ENCODE assay signal across 8 cellular contexts in genomic region chr13:49300716-49301589, GRCh38. TPM values are rescaled to one million over a fixed set of nuclear protein-coding genes. Genes with fewer than 3 reads are reported as not detected.
DNase-seq lines count a peak whose midpoint lies in the region; ATAC-seq lines count a peak whose summit lies in the region.

No MANE protein-coding gene starts in this region.

- H3K4me2 ChIP-seq in BLaER1, result peak overlapping the region; percentile 68

- no peak overlapping the region for H3K4me3 ChIP-seq in BLaER1
- peak overlapping the region; percentile 37 for H3K4me3 ChIP-seq in effector memory CD4-positive, alpha-beta T cell (ENCODE audit: insufficient read depth, low read depth, low read length, poor library complexity, severe bottlenecking)

- H3K9me3 ChIP-seq in BLaER1, result no peaks in the 10 kb centered on the region
- H3K9me3 ChIP-seq in effector memory CD4-positive, alpha-beta T cell (ENCODE audit: control insufficient read depth, low read length), result no peaks in the 10 kb centered on the region

- H3K9me3 Mint-ChIP-seq in activated CD4-positive, alpha-beta memory T cell treated with anti-CD3 and anti-CD28 coated beads, Interleukin-2, amount 10 ng/mL, durations not matched to agents 7 days and 5 days, result no peaks in the 10 kb centered on the region

- H3K4me3 Mint-ChIP-seq in activated CD4-positive, alpha-beta memory T cell treated with anti-CD3 and anti-CD28 coated beads, Interleukin-2, amount 10 ng/mL, durations not matched to agents 7 days and 5 days, result peak overlapping the region; percentile 52

- H3K36me3 ChIP-seq in BLaER1, result no peaks in the 10 kb centered on the region
- no peaks in the 10 kb centered on the region for H3K36me3 ChIP-seq in effector memory CD4-positive, alpha-beta T cell (ENCODE audit: control insufficient read depth, insufficient read depth, low read length)

- H4K20me1 ChIP-seq in BLaER1, result no peaks in the 10 kb centered on the region

- no peaks in the 10 kb centered on the region for H3K36me3 Mint-ChIP-seq in activated CD4-positive, alpha-beta memory T cell treated with anti-CD3 and anti-CD28 coated beads, Interleukin-2, amount 10 ng/mL, durations not matched to agents 7 days and 5 days (ENCODE audit: low read depth)

- peaks cover 52% of the 10 kb centered on the region for H3K4me1 ChIP-seq in BLaER1
- no peaks in the 10 kb centered on the region for H3K4me1 ChIP-seq in effector memory CD4-positive, alpha-beta T cell (ENCODE audit: control insufficient read depth, insufficient read depth, low read length, poor library complexity, severe bottlenecking)

- DNase-seq in NCI-H748 treated with DMSO at 0.1 percent for 48 hours (lab: John Stamatoyannopoulos, UW), result peak; percentile 72
- DNase-seq in activated CD4-positive, alpha-beta memory T cell treated with anti-CD3 and anti-CD28 coated beads, Interleukin-2, amount 10 ng/mL, durations not matched to agents 7 days and 5 days, result peak; percentile 71
- DNase-seq in effector memory CD4-positive, alpha-beta T cell, result peak; percentile 27 to 45 (median 42)
- peak; percentile 55 for DNase-seq in middle frontal gyrus (ENCODE audit: extremely low spot score, low spot score)
- DNase-seq in stimulated activated CD8-positive, alpha-beta memory T cell treated with anti-CD3 and anti-CD28 coated beads, Interleukin-4, amount 100 ng/mL, for 24 hours (ENCODE audit: low read depth), result peak; percentile 25

- CTCF ChIA-PET in activated CD4-positive, alpha-beta memory T cell treated with anti-CD3 and anti-CD28 coated beads, Interleukin-2, amount 10 ng/mL, durations not matched to agents 7 days and 5 days (lab: Charles Lee), result interaction anchor here (0.7 to 1.8 kb wide), 11 partner anchors 10 to 308 kb away, joined by 3 to 11 read pairs (median 3); partner anchors contain the start of gene PHF11

- POLR2A ChIA-PET in activated CD4-positive, alpha-beta memory T cell treated with anti-CD3 and anti-CD28 coated beads, Interleukin-2, amount 10 ng/mL, durations not matched to agents 7 days and 5 days (lab: Charles Lee), result interaction anchor here (0.9 kb wide), 1 partner anchor 306 kb away, joined by 3 read pairs; no protein-coding TSS in a partner anchor

- peak; percentile 88 for ATAC-seq in GM19023 (IDR thresholded peaks at IDR 0.05; ENCODE audit: unreplicated experiment)
- ATAC-seq in HG03280 (IDR thresholded peaks at IDR 0.05; ENCODE audit: unreplicated experiment), result peak; percentile 88

- H3K4me1 Mint-ChIP-seq in activated CD4-positive, alpha-beta memory T cell treated with anti-CD3 and anti-CD28 coated beads, Interleukin-2, amount 10 ng/mL, durations not matched to agents 7 days and 5 days, result peaks cover 11% of the 10 kb centered on the region

- peak overlapping the region; percentile 52 for H3K27ac Mint-ChIP-seq in activated CD4-positive, alpha-beta memory T cell treated with anti-CD3 and anti-CD28 coated beads, Interleukin-2, amount 10 ng/mL, durations not matched to agents 7 days and 5 days

- H3K27me3 Mint-ChIP-seq in activated CD4-positive, alpha-beta memory T cell treated with anti-CD3 and anti-CD28 coated beads, Interleukin-2, amount 10 ng/mL, durations not matched to agents 7 days and 5 days, result no peaks in the 10 kb centered on the region

- peak overlapping the region; percentile 48 for H3K9ac ChIP-seq in BLaER1

- no peaks in the 10 kb centered on the region for H3K27me3 ChIP-seq in BLaER1
- no peaks in the 10 kb centered on the region for H3K27me3 ChIP-seq in effector memory CD4-positive, alpha-beta T cell (replicated peaks; ENCODE audit: control insufficient read depth, insufficient read depth, low read length, poor library complexity, severe bottlenecking)

- peak overlapping the region; percentile 56 for H3K27ac ChIP-seq in BLaER1
- no peak overlapping the region for H3K27ac ChIP-seq in effector memory CD4-positive, alpha-beta T cell (ENCODE audit: insufficient read depth, low read length, poor library complexity, severe bottlenecking)

RNA-seq across cellular contexts. Expression of gene CDADC1, which starts 53.2 kb away (rescaled TPM):
- total RNA-seq in activated CD4-positive, alpha-beta memory T cell treated with anti-CD3 and anti-CD28 coated beads, Interleukin-2, amount 10 ng/mL, durations not matched to agents 7 days and 5 days, result 10 to 100 TPM; 12.8 to 16.7 TPM
